ENCODE assay signal across 2 cellular contexts in genomic region chr12:125090437-125090836, GRCh38.
TF ChIP-seq lines count a peak whose summit lies in the region.

No MANE protein-coding gene starts in this region.

TF ChIP-seq in HepG2, 621 proteins besides CTCF, POLR2A, EP300 and RAD21:
- no peak for TF ChIP-seq HNRNPLL (IDR thresholded peaks at IDR 0.05; ENCODE audit: low read depth, low read length, poor library complexity, severe bottlenecking)
- TF ChIP-seq ZBTB40 (IDR thresholded peaks at IDR 0.05) = 0 out of 2 replicates have a peak, but pooled peaks have one; percentile 8
- TF ChIP-seq ZBTB40 (CRISPR knock-in tag; IDR thresholded peaks at IDR 0.05) = no peak

TF ChIP-seq in GM12878, 131 proteins besides CTCF, POLR2A, EP300 and RAD21:
- TF ChIP-seq ZSCAN29 (IDR thresholded peaks at IDR 0.05) (no peak), HCFC1 (IDR thresholded peaks at IDR 0.05; ENCODE audit: low read length) (no peak), TARDBP (IDR thresholded peaks at IDR 0.05; ENCODE audit: borderline replicate concordance) (no peak), SRF (IDR thresholded peaks at IDR 0.05; ENCODE audit: low read depth in 2 of 2, low read length in 2 of 2) (no peak), PRDM15 (CRISPR knock-in tag; IDR thresholded peaks at IDR 0.05) (no peak), TCF12 (IDR thresholded peaks at IDR 0.05; ENCODE audit: low read depth, low read length) (no peak), SREBF1 (IDR thresholded peaks at IDR 0.05; ENCODE audit: low read length) (no peak), CEBPZ (IDR thresholded peaks at IDR 0.05; ENCODE audit: low read depth, low read length) (no peak), RELB (IDR thresholded peaks at IDR 0.05; ENCODE audit: low read depth) (no peak), NRF1 (conservative IDR thresholded peaks at IDR 0.05; ENCODE audit: low read depth, low read length) (no peak)
TF ChIP-seq in GM12878: peak in this region for 0.
